ENCODE assay signal across 16 cellular contexts in the genomic region with DNA sequence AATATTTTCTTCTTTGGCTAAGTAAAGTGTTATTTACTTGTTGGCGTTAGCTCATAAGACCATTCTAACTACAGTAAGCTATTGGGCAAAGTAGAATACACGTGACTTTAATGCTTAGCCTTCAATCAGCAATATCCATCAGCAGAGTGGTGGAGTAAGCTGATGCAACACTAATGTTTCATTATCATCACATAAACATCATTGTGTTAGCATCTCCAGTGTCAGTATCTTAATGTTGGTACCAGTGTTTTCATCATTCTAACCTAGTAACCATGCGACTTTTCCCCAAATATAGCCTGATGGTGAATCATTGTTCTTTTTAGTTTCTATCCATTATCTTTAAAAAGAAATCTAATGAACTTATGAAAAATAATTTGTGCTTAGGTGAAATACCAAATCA. TPM values are rescaled to one million over a fixed set of nuclear protein-coding genes. Genes with fewer than 3 reads are reported as not detected.
DNase-seq lines count a peak whose midpoint lies in the region; ATAC-seq and TF ChIP-seq lines count a peak whose summit lies in the region.
"Had no signal": no experiment of that assay in that cellular context is flagged by ENCODE, and none has a peak within 500 bp of the region (broad histone marks: within the 10 kb centered on the region; RNA-seq: fewer than 3 reads in every experiment).

No MANE protein-coding gene starts in this region.

- CTCF ChIA-PET in activated naive CD4-positive, alpha-beta T cell treated with anti-CD3 and anti-CD28 coated beads for 36 hours (lab: Charles Lee), result no interaction called here
- CTCF ChIA-PET in activated naive CD4-positive, alpha-beta T cell treated with anti-CD3 and anti-CD28 coated beads, Interleukin-2, amount 10 ng/mL, durations not matched to agents 7 days and 5 days (lab: Charles Lee), result no interaction called here

- no peak overlapping the region for H3K4me3 ChIP-seq in ascending aorta
- H3K4me3 ChIP-seq in thoracic aorta, result no peak overlapping the region
- H3K4me3 ChIP-seq: suprapubic skin had no signal

- H3K36me3 Mint-ChIP-seq in activated naive CD4-positive, alpha-beta T cell treated with anti-CD3 and anti-CD28 coated beads for 36 hours (ENCODE audit: low read depth), result peaks cover 4% of the 10 kb centered on the region
- H3K36me3 Mint-ChIP-seq in activated naive CD4-positive, alpha-beta T cell treated with anti-CD3 and anti-CD28 coated beads, Interleukin-2, amount 10 ng/mL, durations not matched to agents 7 days and 5 days, result peaks cover 2% of the 10 kb centered on the region

- H3K27ac ChIP-seq in ascending aorta (peak overlapping the region; percentile 53 to 67), foreskin keratinocyte (peak overlapping the region; percentile 57), thoracic aorta (peak overlapping the region; percentile 69 to 77)
- H3K27ac ChIP-seq: suprapubic skin had no signal

- H3K9me3 ChIP-seq in ascending aorta (no peaks in the 10 kb centered on the region), thoracic aorta (no peaks in the 10 kb centered on the region)
- H3K9me3 ChIP-seq: suprapubic skin had no signal

- no peaks in the 10 kb centered on the region for H3K27me3 Mint-ChIP-seq in activated naive CD4-positive, alpha-beta T cell treated with anti-CD3 and anti-CD28 coated beads for 36 hours (ENCODE audit: low read depth)
- H3K27me3 Mint-ChIP-seq in activated naive CD4-positive, alpha-beta T cell treated with anti-CD3 and anti-CD28 coated beads, Interleukin-2, amount 10 ng/mL, durations not matched to agents 7 days and 5 days, result no peaks in the 10 kb centered on the region

- DNase-seq in activated naive CD4-positive, alpha-beta T cell treated with anti-CD3 and anti-CD28 coated beads for 36 hours, result no peak
- DNase-seq in activated naive CD4-positive, alpha-beta T cell treated with anti-CD3 and anti-CD28 coated beads, Interleukin-2, amount 10 ng/mL, durations not matched to agents 7 days and 5 days, result no peak
- DNase-seq in ascending aorta (ENCODE audit: low spot score in 2 of 2), result no peak
- DNase-seq in foreskin keratinocyte, result peak in 1 of 2 donors; percentile 10
- no peak for DNase-seq in thoracic aorta (ENCODE audit: low spot score)
- DNase-seq in SHP77 (lab: John Stamatoyannopoulos, UW), result no peak
- DNase-seq: activated CD4-positive, alpha-beta T cell treated with anti-CD3 and anti-CD28 coated beads, Interleukin-2, amount 50 U/mL, for 48 hours; activated naive CD4-positive, alpha-beta T cell treated with Interleukin-2 at 50 U/mL for 16 hours; central memory CD4-positive, alpha-beta T cell; COR-L47; H9; KG1 had no signal

- ATAC-seq in foreskin keratinocyte (peak; percentile 70), thoracic aorta (ENCODE audit: insufficient number of reproducible peaks, low FRiP score, low read depth) (no peak), HG03432 (IDR thresholded peaks at IDR 0.05; ENCODE audit: unreplicated experiment) (no peak), HG03457 (IDR thresholded peaks at IDR 0.05; ENCODE audit: unreplicated experiment) (no peak)

- no peaks in the 10 kb centered on the region for H3K9me3 Mint-ChIP-seq in activated naive CD4-positive, alpha-beta T cell treated with anti-CD3 and anti-CD28 coated beads for 36 hours
- H3K9me3 Mint-ChIP-seq in activated naive CD4-positive, alpha-beta T cell treated with anti-CD3 and anti-CD28 coated beads, Interleukin-2, amount 10 ng/mL, durations not matched to agents 7 days and 5 days, result no peaks in the 10 kb centered on the region
- H3K9me3 Mint-ChIP-seq: T-helper 2 cell treated with Interferon-gamma antibody and Interleukin-4, amounts not matched to agents 5 μg/mL and 100 μg/mL, for 36 hours had no signal

- peak overlapping the region; percentile 13 for H3K27ac Mint-ChIP-seq in activated naive CD4-positive, alpha-beta T cell treated with anti-CD3 and anti-CD28 coated beads for 36 hours
- H3K27ac Mint-ChIP-seq in activated naive CD4-positive, alpha-beta T cell treated with anti-CD3 and anti-CD28 coated beads, Interleukin-2, amount 10 ng/mL, durations not matched to agents 7 days and 5 days, result no peak overlapping the region
- H3K27ac Mint-ChIP-seq: H9; T-helper 2 cell treated with Interferon-gamma antibody and Interleukin-4, amounts not matched to agents 5 μg/mL and 100 μg/mL, for 36 hours had no signal

- no peaks in the 10 kb centered on the region for H3K36me3 ChIP-seq in ascending aorta
- H3K36me3 ChIP-seq in thoracic aorta, result no peaks in the 10 kb centered on the region
- H3K36me3 ChIP-seq: suprapubic skin had no signal

- peaks cover 0 to 9% of the 10 kb centered on the region in 2 donors for H3K4me1 ChIP-seq in ascending aorta
- H3K4me1 ChIP-seq in foreskin keratinocyte, result peaks cover 5% of the 10 kb centered on the region
- H3K4me1 ChIP-seq in thoracic aorta (ENCODE audit: control insufficient read depth in 1 of 2, low read depth in 2 of 2), result peaks cover 0 to 12% of the 10 kb centered on the region in 2 donors
- H3K4me1 ChIP-seq: suprapubic skin had no signal

- intact Hi-C loops in activated naive CD4-positive, alpha-beta T cell treated with anti-CD3 and anti-CD28 coated beads for 36 hours (cut with micrococcal nuclease), result loop anchor here (1.0 to 5.0 kb wide), 3 partner anchors 49 to 550 kb away; a partner anchor contains a TSS
- intact Hi-C loops in ascending aorta (cut with DNase I), result loop anchor here (2.0 to 10.0 kb wide), 4 partner anchors 177 to 687 kb away; a partner anchor contains a TSS

- no peak for TF ChIP-seq CTCF in ascending aorta (IDR thresholded peaks at IDR 0.05)
- no peak for TF ChIP-seq CTCF in foreskin keratinocyte (conservative IDR thresholded peaks at IDR 0.05)
- no peak for TF ChIP-seq CTCF in thoracic aorta (IDR thresholded peaks at IDR 0.05)

- H3K4me3 Mint-ChIP-seq in activated naive CD4-positive, alpha-beta T cell treated with anti-CD3 and anti-CD28 coated beads for 36 hours, result no peak overlapping the region
- no peak overlapping the region for H3K4me3 Mint-ChIP-seq in activated naive CD4-positive, alpha-beta T cell treated with anti-CD3 and anti-CD28 coated beads, Interleukin-2, amount 10 ng/mL, durations not matched to agents 7 days and 5 days
- H3K4me3 Mint-ChIP-seq: H9; T-helper 2 cell treated with Interferon-gamma antibody and Interleukin-4, amounts not matched to agents 5 μg/mL and 100 μg/mL, for 36 hours had no signal

- H3K27me3 ChIP-seq in ascending aorta (no peaks in the 10 kb centered on the region), foreskin keratinocyte (no peaks in the 10 kb centered on the region), thoracic aorta (replicated peaks; ENCODE audit: insufficient read depth) (no peaks in the 10 kb centered on the region)
- H3K27me3 ChIP-seq: suprapubic skin had no signal

- H3K4me1 Mint-ChIP-seq in activated naive CD4-positive, alpha-beta T cell treated with anti-CD3 and anti-CD28 coated beads for 36 hours (ENCODE audit: low read depth), result peaks cover 13% of the 10 kb centered on the region
- H3K4me1 Mint-ChIP-seq in activated naive CD4-positive, alpha-beta T cell treated with anti-CD3 and anti-CD28 coated beads, Interleukin-2, amount 10 ng/mL, durations not matched to agents 7 days and 5 days, result no peaks in the 10 kb centered on the region
- H3K4me1 Mint-ChIP-seq: H9 had no signal

RNA-seq across cellular contexts. Expression of a gene that starts 48.5 kb away (rescaled TPM):
- 10 to 100 TPM; 23.3 to 24.1 TPM for total RNA-seq in activated naive CD4-positive, alpha-beta T cell treated with anti-CD3 and anti-CD28 coated beads for 36 hours
- 11.5 TPM for total RNA-seq in ascending aorta
- total RNA-seq in foreskin keratinocyte, result 10.0 and 11.1 TPM in 2 replicates
- polyA plus RNA-seq in foreskin keratinocyte, result 2.8 and 3.3 TPM in 2 replicates
- total RNA-seq in thoracic aorta, result 10 to 100 TPM; 22.9 to 29.0 TPM
